In the genomic region with DNA sequence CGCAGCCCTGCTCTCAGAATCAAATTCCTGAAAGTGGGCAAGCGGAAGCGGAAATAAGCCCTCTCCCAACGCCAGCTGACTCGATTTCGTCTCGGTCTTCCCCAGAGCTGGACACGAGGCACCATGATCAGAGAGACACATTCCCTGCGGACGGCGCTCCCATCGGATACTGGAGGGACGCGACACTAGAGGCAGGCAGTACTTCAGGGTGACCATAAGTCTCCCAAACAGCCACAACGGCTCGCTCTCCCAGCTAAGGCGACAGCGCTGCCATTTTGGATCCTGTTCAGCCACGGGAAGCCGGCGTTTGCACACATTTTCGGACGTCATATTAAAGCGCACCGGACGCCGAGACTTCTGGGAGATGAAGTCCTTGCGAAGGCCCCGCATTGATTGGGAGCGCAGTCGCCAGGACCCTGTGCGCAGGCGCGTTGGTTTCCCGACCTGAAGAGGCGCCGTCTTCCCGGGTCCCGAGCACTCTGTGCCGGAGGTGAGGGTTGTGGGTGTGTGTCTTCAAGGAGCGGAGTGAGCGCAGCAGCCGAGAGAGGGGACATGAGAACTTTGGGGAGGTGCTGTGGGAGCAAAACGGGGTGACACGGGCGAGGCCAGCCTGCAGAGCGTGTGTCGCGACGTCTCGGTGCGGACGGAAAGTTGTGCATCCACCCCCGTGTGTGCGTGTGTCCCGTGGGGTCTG, we compare ENCODE assay signal across 1 cellular context.
TF ChIP-seq lines count a peak whose summit lies in the region.

Gene ZNF2, plus strand, starts transcription at position 439 of the 694 bp plus-strand sequence. CDS start 10,418 bp downstream, outside the sequence.

TF ChIP-seq in K562, 482 proteins besides CTCF, POLR2A, EP300 and RAD21 (continued from another document):
- TF ChIP-seq TFAP4 (CRISPR knock-in tag; IDR thresholded peaks at IDR 0.05; ENCODE audit: borderline replicate concordance): peak; percentile 99
- TF ChIP-seq ATF4 (CRISPR knock-in tag; IDR thresholded peaks at IDR 0.05): no peak
- TF ChIP-seq ARNT (IDR thresholded peaks at IDR 0.05): no peak; a peak in 1 of 4 replicates
- TF ChIP-seq, protein P1, sequence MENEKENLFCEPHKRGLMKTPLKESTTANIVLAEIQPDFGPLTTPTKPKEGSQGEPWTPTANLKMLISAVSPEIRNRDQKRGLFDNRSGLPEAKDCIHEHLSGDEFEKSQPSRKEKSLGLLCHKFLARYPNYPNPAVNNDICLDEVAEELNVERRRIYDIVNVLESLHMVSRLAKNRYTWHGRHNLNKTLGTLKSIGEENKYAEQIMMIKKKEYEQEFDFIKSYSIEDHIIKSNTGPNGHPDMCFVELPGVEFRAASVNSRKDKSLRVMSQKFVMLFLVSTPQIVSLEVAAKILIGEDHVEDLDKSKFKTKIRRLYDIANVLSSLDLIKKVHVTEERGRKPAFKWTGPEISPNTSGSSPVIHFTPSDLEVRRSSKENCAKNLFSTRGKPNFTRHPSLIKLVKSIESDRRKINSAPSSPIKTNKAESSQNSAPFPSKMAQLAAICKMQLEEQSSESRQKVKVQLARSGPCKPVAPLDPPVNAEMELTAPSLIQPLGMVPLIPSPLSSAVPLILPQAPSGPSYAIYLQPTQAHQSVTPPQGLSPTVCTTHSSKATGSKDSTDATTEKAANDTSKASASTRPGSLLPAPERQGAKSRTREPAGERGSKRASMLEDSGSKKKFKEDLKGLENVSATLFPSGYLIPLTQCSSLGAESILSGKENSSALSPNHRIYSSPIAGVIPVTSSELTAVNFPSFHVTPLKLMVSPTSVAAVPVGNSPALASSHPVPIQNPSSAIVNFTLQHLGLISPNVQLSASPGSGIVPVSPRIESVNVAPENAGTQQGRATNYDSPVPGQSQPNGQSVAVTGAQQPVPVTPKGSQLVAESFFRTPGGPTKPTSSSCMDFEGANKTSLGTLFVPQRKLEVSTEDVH (IDR thresholded peaks at IDR 0.05; ENCODE audit: low read depth, partially characterized antibody): peak; percentile 71
- TF ChIP-seq MEIS2 (IDR thresholded peaks at IDR 0.05; ENCODE audit: partially characterized antibody): peak; percentile 81
- TF ChIP-seq NONO (IDR thresholded peaks at IDR 0.05; ENCODE audit: low read depth in 2 of 2, low read length in 1 of 2): no peak
- TF ChIP-seq NFYB (IDR thresholded peaks at IDR 0.05; ENCODE audit: extremely low read depth, insufficient read length): peak; percentile 33
- no peak; the same call in 1 of the 2 replicates for TF ChIP-seq BRD4 (IDR thresholded peaks at IDR 0.05)
- TF ChIP-seq, protein P2, sequence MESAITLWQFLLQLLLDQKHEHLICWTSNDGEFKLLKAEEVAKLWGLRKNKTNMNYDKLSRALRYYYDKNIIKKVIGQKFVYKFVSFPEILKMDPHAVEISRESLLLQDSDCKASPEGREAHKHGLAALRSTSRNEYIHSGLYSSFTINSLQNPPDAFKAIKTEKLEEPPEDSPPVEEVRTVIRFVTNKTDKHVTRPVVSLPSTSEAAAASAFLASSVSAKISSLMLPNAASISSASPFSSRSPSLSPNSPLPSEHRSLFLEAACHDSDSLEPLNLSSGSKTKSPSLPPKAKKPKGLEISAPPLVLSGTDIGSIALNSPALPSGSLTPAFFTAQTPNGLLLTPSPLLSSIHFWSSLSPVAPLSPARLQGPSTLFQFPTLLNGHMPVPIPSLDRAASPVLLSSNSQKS (CRISPR knock-in tag; IDR thresholded peaks at IDR 0.05): no peak
- peak; percentile 26; the same call in 1 of the 2 replicates for TF ChIP-seq SAFB (IDR thresholded peaks at IDR 0.05; ENCODE audit: borderline replicate concordance, low read depth, low read length)
- no peak for TF ChIP-seq TSC22D4 (tag; IDR thresholded peaks at IDR 0.05)
- no peak for TF ChIP-seq SRSF1 (IDR thresholded peaks at IDR 0.05; ENCODE audit: low read depth, low read length)
- no peak for TF ChIP-seq MAFG (tag; conservative IDR thresholded peaks at IDR 0.05)
- peak; percentile 44 for TF ChIP-seq HNRNPLL (IDR thresholded peaks at IDR 0.05; ENCODE audit: low read depth, low read length, poor library complexity, severe bottlenecking)
- TF ChIP-seq CSDE1 (IDR thresholded peaks at IDR 0.05): peak in 1 of 2 experiments; percentile 63; a peak in 2 of 4 replicates
- TF ChIP-seq CHD2 (IDR thresholded peaks at IDR 0.05; ENCODE audit: low read depth, low read length): 0 out of 2 replicates have a peak, but pooled peaks have one; percentile 24
- no peak for TF ChIP-seq CBX5 (IDR thresholded peaks at IDR 0.05; ENCODE audit: borderline replicate concordance, low read depth)
- TF ChIP-seq ZNF644 (tag; IDR thresholded peaks at IDR 0.05; ENCODE audit: low read depth): peak; percentile 47; the same call in 1 of the 2 replicates
- no peak for TF ChIP-seq TARDBP (IDR thresholded peaks at IDR 0.05)
- TF ChIP-seq RREB1 (CRISPR knock-in tag; IDR thresholded peaks at IDR 0.05): no peak
- no peak for TF ChIP-seq GTF2F1 (IDR thresholded peaks at IDR 0.05; ENCODE audit: low read depth, low read length)
- peak; percentile 95 for TF ChIP-seq GABPA (tag; conservative IDR thresholded peaks at IDR 0.05; ENCODE audit: low read depth)
- TF ChIP-seq ZNF184 (CRISPR knock-in tag; IDR thresholded peaks at IDR 0.05): no peak
- TF ChIP-seq ZNF146 (CRISPR knock-in tag; IDR thresholded peaks at IDR 0.05; ENCODE audit: unreplicated experiment): no peak
- no peak for TF ChIP-seq PRPF4 (IDR thresholded peaks at IDR 0.05; ENCODE audit: insufficient read depth, low read depth, low read length, poor library complexity, severe bottlenecking)
- TF ChIP-seq PML (IDR thresholded peaks at IDR 0.05; ENCODE audit: low read length): peak; percentile 80
- peak; percentile 37; the same call in 1 of the 2 replicates for TF ChIP-seq CBFB (CRISPR knock-in tag; IDR thresholded peaks at IDR 0.05)
- no peak for TF ChIP-seq ZNF444 (CRISPR knock-in tag; IDR thresholded peaks at IDR 0.05)
- peak; percentile 96 for TF ChIP-seq ZNF143 (CRISPR knock-in tag; IDR thresholded peaks at IDR 0.05)
